ENCODE assay signal across 1 cellular context in the genomic region with DNA sequence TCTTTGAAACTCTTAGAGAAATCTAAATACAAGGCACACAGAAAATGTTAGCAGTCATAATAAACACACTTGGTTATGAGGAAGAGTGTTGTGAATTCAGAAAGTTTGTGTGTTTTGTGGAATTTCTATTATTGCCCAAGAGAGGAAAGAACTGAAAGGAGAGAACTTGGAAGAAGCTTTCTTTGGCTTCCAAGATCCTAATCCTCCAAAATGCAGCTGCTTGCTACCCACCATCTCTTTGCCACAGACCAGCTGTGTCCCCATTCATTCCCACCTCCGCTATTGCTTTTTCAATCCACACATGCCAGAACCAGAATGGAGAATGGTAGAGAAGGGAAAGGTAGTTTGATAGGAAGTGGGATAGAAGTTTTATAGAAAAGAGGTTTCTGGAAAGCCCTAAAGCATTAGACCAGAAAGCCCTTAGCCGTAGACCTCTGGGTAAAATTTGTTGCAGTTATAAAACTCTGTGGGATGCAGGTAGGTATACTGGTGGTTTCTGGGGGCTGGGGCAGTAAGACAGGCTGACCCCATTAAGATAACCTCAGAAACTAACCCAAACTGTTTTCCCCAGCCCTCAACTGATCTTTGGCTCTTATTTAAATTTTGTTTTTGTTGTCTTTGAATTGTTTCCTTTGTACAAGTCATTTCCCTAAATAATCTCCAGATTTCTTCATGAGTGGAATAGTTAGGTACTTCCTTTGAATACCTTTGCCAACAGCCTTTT.
TF ChIP-seq lines count a peak whose summit lies in the region.

No MANE protein-coding gene starts in this region.

TF ChIP-seq in GM23338, 12 proteins besides CTCF, POLR2A, EP300 and RAD21 (continued from another document):
- TF ChIP-seq EZH2 (IDR thresholded peaks at IDR 0.05; ENCODE audit: low read depth, unreplicated experiment), result no peak
- TF ChIP-seq CREB1 (CRISPR knock-in tag; IDR thresholded peaks at IDR 0.05; ENCODE audit: low read depth), result no peak
- TF ChIP-seq, protein P1, sequence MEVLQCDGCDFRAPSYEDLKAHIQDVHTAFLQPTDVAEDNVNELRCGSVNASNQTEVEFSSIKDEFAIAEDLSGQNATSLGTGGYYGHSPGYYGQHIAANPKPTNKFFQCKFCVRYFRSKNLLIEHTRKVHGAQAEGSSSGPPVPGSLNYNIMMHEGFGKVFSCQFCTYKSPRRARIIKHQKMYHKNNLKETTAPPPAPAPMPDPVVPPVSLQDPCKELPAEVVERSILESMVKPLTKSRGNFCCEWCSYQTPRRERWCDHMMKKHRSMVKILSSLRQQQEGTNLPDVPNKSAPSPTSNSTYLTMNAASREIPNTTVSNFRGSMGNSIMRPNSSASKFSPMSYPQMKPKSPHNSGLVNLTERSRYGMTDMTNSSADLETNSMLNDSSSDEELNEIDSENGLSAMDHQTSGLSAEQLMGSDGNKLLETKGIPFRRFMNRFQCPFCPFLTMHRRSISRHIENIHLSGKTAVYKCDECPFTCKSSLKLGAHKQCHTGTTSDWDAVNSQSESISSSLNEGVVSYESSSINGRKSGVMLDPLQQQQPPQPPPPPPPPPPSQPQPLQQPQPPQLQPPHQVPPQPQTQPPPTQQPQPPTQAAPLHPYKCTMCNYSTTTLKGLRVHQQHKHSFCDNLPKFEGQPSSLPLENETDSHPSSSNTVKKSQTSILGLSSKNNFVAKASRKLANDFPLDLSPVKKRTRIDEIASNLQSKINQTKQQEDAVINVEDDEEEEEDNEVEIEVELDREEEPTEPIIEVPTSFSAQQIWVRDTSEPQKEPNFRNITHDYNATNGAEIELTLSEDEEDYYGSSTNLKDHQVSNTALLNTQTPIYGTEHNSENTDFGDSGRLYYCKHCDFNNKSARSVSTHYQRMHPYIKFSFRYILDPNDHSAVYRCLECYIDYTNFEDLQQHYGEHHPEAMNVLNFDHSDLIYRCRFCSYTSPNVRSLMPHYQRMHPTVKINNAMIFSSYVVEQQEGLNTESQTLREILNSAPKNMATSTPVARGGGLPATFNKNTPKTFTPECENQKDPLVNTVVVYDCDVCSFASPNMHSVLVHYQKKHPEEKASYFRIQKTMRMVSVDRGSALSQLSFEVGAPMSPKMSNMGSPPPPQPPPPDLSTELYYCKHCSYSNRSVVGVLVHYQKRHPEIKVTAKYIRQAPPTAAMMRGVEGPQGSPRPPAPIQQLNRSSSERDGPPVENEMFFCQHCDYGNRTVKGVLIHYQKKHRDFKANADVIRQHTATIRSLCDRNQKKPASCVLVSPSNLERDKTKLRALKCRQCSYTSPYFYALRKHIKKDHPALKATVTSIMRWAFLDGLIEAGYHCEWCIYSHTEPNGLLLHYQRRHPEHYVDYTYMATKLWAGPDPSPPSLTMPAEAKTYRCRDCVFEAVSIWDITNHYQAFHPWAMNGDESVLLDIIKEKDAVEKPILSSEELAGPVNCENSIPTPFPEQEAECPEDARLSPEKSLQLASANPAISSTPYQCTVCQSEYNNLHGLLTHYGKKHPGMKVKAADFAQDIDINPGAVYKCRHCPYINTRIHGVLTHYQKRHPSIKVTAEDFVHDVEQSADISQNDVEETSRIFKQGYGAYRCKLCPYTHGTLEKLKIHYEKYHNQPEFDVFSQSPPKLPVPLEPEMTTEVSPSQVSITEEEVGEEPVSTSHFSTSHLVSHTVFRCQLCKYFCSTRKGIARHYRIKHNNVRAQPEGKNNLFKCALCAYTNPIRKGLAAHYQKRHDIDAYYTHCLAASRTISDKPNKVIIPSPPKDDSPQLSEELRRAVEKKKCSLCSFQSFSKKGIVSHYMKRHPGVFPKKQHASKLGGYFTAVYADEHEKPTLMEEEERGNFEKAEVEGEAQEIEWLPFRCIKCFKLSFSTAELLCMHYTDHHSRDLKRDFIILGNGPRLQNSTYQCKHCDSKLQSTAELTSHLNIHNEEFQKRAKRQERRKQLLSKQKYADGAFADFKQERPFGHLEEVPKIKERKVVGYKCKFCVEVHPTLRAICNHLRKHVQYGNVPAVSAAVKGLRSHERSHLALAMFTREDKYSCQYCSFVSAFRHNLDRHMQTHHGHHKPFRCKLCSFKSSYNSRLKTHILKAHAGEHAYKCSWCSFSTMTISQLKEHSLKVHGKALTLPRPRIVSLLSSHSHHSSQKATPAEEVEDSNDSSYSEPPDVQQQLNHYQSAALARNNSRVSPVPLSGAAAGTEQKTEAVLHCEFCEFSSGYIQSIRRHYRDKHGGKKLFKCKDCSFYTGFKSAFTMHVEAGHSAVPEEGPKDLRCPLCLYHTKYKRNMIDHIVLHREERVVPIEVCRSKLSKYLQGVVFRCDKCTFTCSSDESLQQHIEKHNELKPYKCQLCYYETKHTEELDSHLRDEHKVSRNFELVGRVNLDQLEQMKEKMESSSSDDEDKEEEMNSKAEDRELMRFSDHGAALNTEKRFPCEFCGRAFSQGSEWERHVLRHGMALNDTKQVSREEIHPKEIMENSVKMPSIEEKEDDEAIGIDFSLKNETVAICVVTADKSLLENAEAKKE (CRISPR knock-in tag; IDR thresholded peaks at IDR 0.05), result no peak
- TF ChIP-seq, protein P2, sequence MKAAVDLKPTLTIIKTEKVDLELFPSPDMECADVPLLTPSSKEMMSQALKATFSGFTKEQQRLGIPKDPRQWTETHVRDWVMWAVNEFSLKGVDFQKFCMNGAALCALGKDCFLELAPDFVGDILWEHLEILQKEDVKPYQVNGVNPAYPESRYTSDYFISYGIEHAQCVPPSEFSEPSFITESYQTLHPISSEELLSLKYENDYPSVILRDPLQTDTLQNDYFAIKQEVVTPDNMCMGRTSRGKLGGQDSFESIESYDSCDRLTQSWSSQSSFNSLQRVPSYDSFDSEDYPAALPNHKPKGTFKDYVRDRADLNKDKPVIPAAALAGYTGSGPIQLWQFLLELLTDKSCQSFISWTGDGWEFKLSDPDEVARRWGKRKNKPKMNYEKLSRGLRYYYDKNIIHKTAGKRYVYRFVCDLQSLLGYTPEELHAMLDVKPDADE (IDR thresholded peaks at IDR 0.05), result no peak
- no peak for TF ChIP-seq JUNB (IDR thresholded peaks at IDR 0.05; ENCODE audit: unreplicated experiment)
- TF ChIP-seq NANOG (IDR thresholded peaks at IDR 0.05; ENCODE audit: borderline replicate concordance), result no peak
- TF ChIP-seq ZNF114 (CRISPR knock-in tag; IDR thresholded peaks at IDR 0.05), result no peak
- no peak for TF ChIP-seq POLR2AphosphoS5 (IDR thresholded peaks at IDR 0.05; ENCODE audit: low read depth)
- TF ChIP-seq STAT1 (IDR thresholded peaks at IDR 0.05; ENCODE audit: unreplicated experiment), result no peak
- TF ChIP-seq EZH2phosphoT487 (IDR thresholded peaks at IDR 0.05; ENCODE audit: unreplicated experiment), result no peak
- no peak for TF ChIP-seq ZNF331 (CRISPR knock-in tag; IDR thresholded peaks at IDR 0.05; ENCODE audit: low read depth)
TF ChIP-seq in GM23338: peak in this region for 0.
